Comparison of ENCODE assay signal across 8 cellular contexts in genomic region chr19:892243-892996, GRCh38. TPM values are rescaled to one million over a fixed set of nuclear protein-coding genes. Genes with fewer than 3 reads are reported as not detected.
A peak's percentile ranks its signal among the peaks of the same experiment; 100 is the strongest.
DNase-seq lines count a peak whose midpoint lies in the region; ATAC-seq and TF ChIP-seq lines count a peak whose summit lies in the region.

No MANE protein-coding gene starts in this region.

- no peak for TF ChIP-seq EP300 in sigmoid colon (IDR thresholded peaks at IDR 0.05)

- H3K36me3 Mint-ChIP-seq in activated CD4-positive, alpha-beta memory T cell treated with anti-CD3 and anti-CD28 coated beads, Interleukin-2, amount 10 ng/mL, durations not matched to agents 7 days and 5 days (ENCODE audit: low read depth), result peaks cover 23% of the 10 kb centered on the region

- H3K27me3 Mint-ChIP-seq in activated CD4-positive, alpha-beta memory T cell treated with anti-CD3 and anti-CD28 coated beads, Interleukin-2, amount 10 ng/mL, durations not matched to agents 7 days and 5 days, result no peaks in the 10 kb centered on the region

- no peaks in the 10 kb centered on the region for H3K9me3 Mint-ChIP-seq in activated CD4-positive, alpha-beta memory T cell treated with anti-CD3 and anti-CD28 coated beads, Interleukin-2, amount 10 ng/mL, durations not matched to agents 7 days and 5 days

- H3K4me1 ChIP-seq in heart left ventricle (peaks cover 0 to 16% (median 6%) of the 10 kb centered on the region in 12 donors), sigmoid colon (peaks cover 0 to 22% (median 18%) of the 10 kb centered on the region in 4 donors)

- ATAC-seq in HG02981 (IDR thresholded peaks at IDR 0.05; ENCODE audit: unreplicated experiment), result peak; percentile 45
- ATAC-seq in heart left ventricle, result peak in 3 of 4 donors; percentile 3 to 72 (median 71)

- TF ChIP-seq CTCF in heart left ventricle (IDR thresholded peaks at IDR 0.05), result no peak
- TF ChIP-seq CTCF in sigmoid colon (IDR thresholded peaks at IDR 0.05), result no peak

- 3 to 5% (median 4%) methylated on average over 21 to 46 of the region's 46 CpGs for WGBS in heart left ventricle, 4 donors
- 2 to 4% methylated on average over 46 of the region's 46 CpGs for WGBS in sigmoid colon, 2 donors

- peaks cover 0 to 40% (median 20%) of the 10 kb centered on the region in 9 donors for H3K36me3 ChIP-seq in heart left ventricle
- H3K36me3 ChIP-seq in sigmoid colon, result peaks cover 0 to 36% (median 8%) of the 10 kb centered on the region in 4 donors

- peak; percentile 40 for DNase-seq in NCI-H1092 treated with DMSO at 0.1 percent for 48 hours (lab: John Stamatoyannopoulos, UW)
- DNase-seq in NCI-H1092 (lab: John Stamatoyannopoulos, UW), result no peak
- no peak for DNase-seq in activated CD4-positive, alpha-beta memory T cell treated with anti-CD3 and anti-CD28 coated beads, Interleukin-2, amount 10 ng/mL, durations not matched to agents 7 days and 5 days
- no peak for DNase-seq in heart left ventricle
- DNase-seq in sigmoid colon, result no peak
- DNase-seq in amniotic stem cell (lab: John Stamatoyannopoulos, UW), result no peak
- DNase-seq in putamen (ENCODE audit: low spot score), result no peak

- H3K4me1 Mint-ChIP-seq in activated CD4-positive, alpha-beta memory T cell treated with anti-CD3 and anti-CD28 coated beads, Interleukin-2, amount 10 ng/mL, durations not matched to agents 7 days and 5 days, result peaks cover 19% of the 10 kb centered on the region

- POLR2A ChIA-PET in activated CD4-positive, alpha-beta memory T cell treated with anti-CD3 and anti-CD28 coated beads, Interleukin-2, amount 10 ng/mL, durations not matched to agents 7 days and 5 days (lab: Charles Lee), result interaction anchor here (0.8 to 5.0 kb wide), 11 partner anchors 10 to 381 kb away, joined by 3 to 79 read pairs (median 7); partner anchors contain the start of genes R3HDM4 and TMEM259

- peak overlapping the region; percentile 79 for H3K4me3 Mint-ChIP-seq in activated CD4-positive, alpha-beta memory T cell treated with anti-CD3 and anti-CD28 coated beads, Interleukin-2, amount 10 ng/mL, durations not matched to agents 7 days and 5 days

- H3K27ac Mint-ChIP-seq in activated CD4-positive, alpha-beta memory T cell treated with anti-CD3 and anti-CD28 coated beads, Interleukin-2, amount 10 ng/mL, durations not matched to agents 7 days and 5 days, result peak overlapping the region; percentile 78

- TF ChIP-seq POLR2A in heart left ventricle (IDR thresholded peaks at IDR 0.05) (no peak), sigmoid colon (IDR thresholded peaks at IDR 0.05) (no peak)

- no peaks in the 10 kb centered on the region for H3K9me3 ChIP-seq in heart left ventricle
- H3K9me3 ChIP-seq in sigmoid colon, result no peaks in the 10 kb centered on the region

- H3K4me3 ChIP-seq in heart left ventricle (peak overlapping the region; percentile 50 to 95 (median 88)), sigmoid colon (peak overlapping the region; percentile 76 to 96 (median 78))

- CTCF ChIA-PET in activated CD4-positive, alpha-beta memory T cell treated with anti-CD3 and anti-CD28 coated beads, Interleukin-2, amount 10 ng/mL, durations not matched to agents 7 days and 5 days (lab: Charles Lee), result interaction anchor here (0.8 to 2.0 kb wide), 6 partner anchors 16 to 352 kb away, joined by 3 to 17 read pairs (median 6); partner anchors contain the start of gene WDR18

- intact Hi-C loops in heart left ventricle (cut with DNase I) (loop anchor here in 1 of 10 donors (2.0 kb wide), 1 partner anchor 28 kb away; no protein-coding TSS in a partner anchor), sigmoid colon (cut with DNase I) (no loop called here)

- H3K27me3 ChIP-seq in heart left ventricle (no peaks in the 10 kb centered on the region), sigmoid colon (no peaks in the 10 kb centered on the region)

- peak overlapping the region; percentile 83 to 98 (median 93) for H3K27ac ChIP-seq in heart left ventricle
- peak overlapping the region; percentile 89 to 92 (median 90) for H3K27ac ChIP-seq in sigmoid colon

RNA-seq across cellular contexts. Expression of gene MED16, which starts 0.6 kb away (rescaled TPM):
- total RNA-seq in activated CD4-positive, alpha-beta memory T cell treated with anti-CD3 and anti-CD28 coated beads, Interleukin-2, amount 10 ng/mL, durations not matched to agents 7 days and 5 days, result 10 to 100 TPM; 62.2 to 64.0 TPM
- total RNA-seq in heart left ventricle (10 to 100 TPM; 17.5 to 41.9 (median 28.5) TPM), sigmoid colon (10 to 100 TPM; 22.4 to 33.2 (median 25.6) TPM)
- polyA plus RNA-seq in heart left ventricle (10 to 100 TPM; 19.8 to 25.6 TPM), sigmoid colon (10 to 100 TPM; 36.1 to 62.5 (median 51.7) TPM)

RNA-seq across cellular contexts. Expression of gene RNU6-9, which starts 0.9 kb away (rescaled TPM):
- total RNA-seq in activated CD4-positive, alpha-beta memory T cell treated with anti-CD3 and anti-CD28 coated beads, Interleukin-2, amount 10 ng/mL, durations not matched to agents 7 days and 5 days, result not detected
- total RNA-seq in heart left ventricle, result not detected
- polyA plus RNA-seq in heart left ventricle, result not detected
- total RNA-seq in sigmoid colon, result not detected
- not detected for polyA plus RNA-seq in sigmoid colon

RNA-seq across cellular contexts. Expression of gene R3HDM4, which starts 20.6 kb away (rescaled TPM):
- total RNA-seq in activated CD4-positive, alpha-beta memory T cell treated with anti-CD3 and anti-CD28 coated beads, Interleukin-2, amount 10 ng/mL, durations not matched to agents 7 days and 5 days, result 100 to 1,000 TPM; 111 to 116 TPM
- total RNA-seq in heart left ventricle (10 to 100 TPM; 17.1 to 35.5 (median 23.8) TPM), sigmoid colon (10 to 100 TPM; 21.4 to 37.2 (median 27.7) TPM)
- polyA plus RNA-seq in heart left ventricle (10 to 100 TPM; 30.4 to 47.1 TPM), sigmoid colon (10 to 100 TPM; 30.5 to 85.3 (median 33.0) TPM)

RNA-seq across cellular contexts. Expression of gene KISS1R, which starts 24.7 kb away (rescaled TPM):
- total RNA-seq in activated CD4-positive, alpha-beta memory T cell treated with anti-CD3 and anti-CD28 coated beads, Interleukin-2, amount 10 ng/mL, durations not matched to agents 7 days and 5 days, result 1 to 10 TPM; 1.8 to 2.3 TPM
- total RNA-seq in heart left ventricle (not detected), sigmoid colon (not detected)
- polyA plus RNA-seq in heart left ventricle (not detected), sigmoid colon (under 1 TPM in 1 of 3 donors, not detected in 2; 0.13 TPM)

RNA-seq across cellular contexts. Expression of gene CFD, which starts 33.0 kb away (rescaled TPM):
- total RNA-seq in activated CD4-positive, alpha-beta memory T cell treated with anti-CD3 and anti-CD28 coated beads, Interleukin-2, amount 10 ng/mL, durations not matched to agents 7 days and 5 days, result 1 to 10 TPM in 1 of 2 experiments, under 1 TPM in 1; 0.78 to 1.6 TPM
- 100 to 1,000 TPM in 4 of 9 donors, 10 to 100 TPM in 5; 24.2 to 586 (median 84.5) TPM for total RNA-seq in heart left ventricle
- polyA plus RNA-seq in heart left ventricle, result 100 to 1,000 TPM; 123 to 262 TPM
- total RNA-seq in sigmoid colon, result 100 to 1,000 TPM; 131 to 830 (median 457) TPM
- polyA plus RNA-seq in sigmoid colon, result 100 to 1,000 TPM in 2 of 3 donors, 10 to 100 TPM in 1; 29.1 to 329 (median 101) TPM
